In genomic region chr4:185811509-185812364, GRCh38 we compare ENCODE assay signal across 8 cellular contexts. TPM values are rescaled to one million over a fixed set of nuclear protein-coding genes. Genes with fewer than 3 reads are reported as not detected.
DNase-seq lines count a peak whose midpoint lies in the region; ATAC-seq and TF ChIP-seq lines count a peak whose summit lies in the region.

SORBS2 (minus strand) TSS chr4:185812194; CDS start chr4:185690571, 121,623 bp downstream.

- no peak within 1 kb of the TSS for H4K91ac ChIP-seq in H9 (ENCODE audit: insufficient read length, low read depth, low read length)

- no CpG with 5 or more reads among the region's 20 CpGs for WGBS in H9 (ENCODE audit: extremely low coverage, insufficient read length, low lambda C conversion rate)
- 9 to 45% (median 42%) methylated on average over 20 of the region's 20 CpGs for WGBS in adipose tissue, 3 donors

- CTCF ChIA-PET in activated naive CD4-positive, alpha-beta T cell treated with anti-CD3 and anti-CD28 coated beads, Interleukin-2, amount 10 ng/mL, durations not matched to agents 7 days and 5 days (lab: Charles Lee): no interaction called here

- H3K18ac ChIP-seq in H9 (ENCODE audit: insufficient read length, low read depth, low read length): peak within 1 kb of the TSS; percentile 18

- no peaks in the 10 kb centered on the region for H3K23me2 ChIP-seq in H9 (ENCODE audit: insufficient read length, low read depth, low read length, poor library complexity, severe bottlenecking)

- H3K9me3 ChIP-seq in H9 (ENCODE audit: control insufficient read depth, low read depth, low read length) (no peaks in the 10 kb centered on the region), MM.1S (replicated peaks; ENCODE audit: insufficient read depth, low read length) (no peaks in the 10 kb centered on the region)

- H2BK5ac ChIP-seq in H9 (ENCODE audit: insufficient read length, low read length): no peak within 1 kb of the TSS

- no peak within 1 kb of the TSS for H3T11ph ChIP-seq in H9 (ENCODE audit: low read length)

- no peaks in the 10 kb centered on the region for H3K36me3 Mint-ChIP-seq in H9 (ENCODE audit: insufficient read depth in 1 of 3, low read depth in 3 of 3)
- no peaks in the 10 kb centered on the region for H3K36me3 Mint-ChIP-seq in activated naive CD4-positive, alpha-beta T cell treated with anti-CD3 and anti-CD28 coated beads, Interleukin-2, amount 10 ng/mL, durations not matched to agents 7 days and 5 days

- H4K20me1 ChIP-seq in H9 (ENCODE audit: control insufficient read depth, insufficient read depth, insufficient read length): no peaks in the 10 kb centered on the region
- H4K20me1 ChIP-seq in MM.1S (ENCODE audit: insufficient read depth, low read length): no peaks in the 10 kb centered on the region

- H3K14ac ChIP-seq in H9 (ENCODE audit: insufficient read depth, low read length): peak within 1 kb of the TSS; percentile 52

- no peak within 1 kb of the TSS for H4K5ac ChIP-seq in H9 (ENCODE audit: insufficient read length, low read depth, low read length)

- no peaks in the 10 kb centered on the region for H3K79me2 ChIP-seq in H9 (ENCODE audit: insufficient read depth, low read length)
- no peaks in the 10 kb centered on the region for H3K79me2 ChIP-seq in MM.1S (ENCODE audit: low read length)

- DNase-seq in GM10266 (ENCODE audit: extremely low spot score) (peak; percentile 38), H9 (no peak), MM.1S (peak; percentile 50), left cardiac atrium (no peak), putamen (ENCODE audit: low spot score) (peak; percentile 76)
- DNase-seq in activated naive CD4-positive, alpha-beta T cell treated with anti-CD3 and anti-CD28 coated beads, Interleukin-2, amount 10 ng/mL, durations not matched to agents 7 days and 5 days: no peak
- DNase-seq in activated effector memory CD4-positive, alpha-beta T cell treated with Interleukin-2 at 50 U/mL for 16 hours: no peak

- H4K8ac ChIP-seq in H9 (replicated peaks; ENCODE audit: insufficient read length, low read depth, low read length): no peak within 1 kb of the TSS

- H3K27ac Mint-ChIP-seq in H9: peak within 1 kb of the TSS; percentile 78 to 88 (median 84)
- no peak within 1 kb of the TSS for H3K27ac Mint-ChIP-seq in activated naive CD4-positive, alpha-beta T cell treated with anti-CD3 and anti-CD28 coated beads, Interleukin-2, amount 10 ng/mL, durations not matched to agents 7 days and 5 days

- H2AK5ac ChIP-seq in H9 (ENCODE audit: insufficient read length, low read length): no peak within 1 kb of the TSS

- H3K27ac ChIP-seq in H9 (ENCODE audit: insufficient read length, low read depth, low read length) (no peak within 1 kb of the TSS), MM.1S (ENCODE audit: low read length) (no peak within 1 kb of the TSS), adipose tissue (ENCODE audit: low read depth, low read length) (no peak within 1 kb of the TSS)

- H3F3A ChIP-seq in MM.1S (ENCODE audit: insufficient read depth, low read length): peaks cover under 1% of the 10 kb centered on the region; the same call in 1 of the 2 replicates

- ATAC-seq in left cardiac atrium: peak; percentile 87 to 89

- H3K4me3 Mint-ChIP-seq in H9: peak within 1 kb of the TSS in 1 of 2 experiments; percentile 73; a peak in 3 of 5 replicates
- H3K4me3 Mint-ChIP-seq in activated naive CD4-positive, alpha-beta T cell treated with anti-CD3 and anti-CD28 coated beads, Interleukin-2, amount 10 ng/mL, durations not matched to agents 7 days and 5 days: no peak within 1 kb of the TSS

- H3K4me1 ChIP-seq in H9 (ENCODE audit: insufficient read depth, low read length) (peaks cover 6% of the 10 kb centered on the region; the same call in 1 of the 2 replicates), MM.1S (ENCODE audit: low read length) (0 out of 2 replicates have a peak, but pooled peaks cover 4% of the 10 kb centered on the region)

- no peak within 1 kb of the TSS for H3K23ac ChIP-seq in H9 (ENCODE audit: insufficient read length, low read depth, low read length)

- H2AFZ ChIP-seq in H9 (ENCODE audit: low read length): peak within 1 kb of the TSS; percentile 50
- 0 out of 2 replicates have a peak within 1 kb of the TSS, but pooled peaks have one; percentile 4 for H2AFZ ChIP-seq in MM.1S (ENCODE audit: low read length)

- no peak within 1 kb of the TSS for H2BK15ac ChIP-seq in H9 (ENCODE audit: low read depth, low read length)

- H3K9ac ChIP-seq in H9 (ENCODE audit: extremely low read depth, insufficient read length, low read length) (no peak within 1 kb of the TSS), MM.1S (ENCODE audit: low read length) (no peak within 1 kb of the TSS)

- H3K79me1 ChIP-seq in H9 (ENCODE audit: insufficient read depth, low read depth, low read length, poor library complexity, severe bottlenecking): no peaks in the 10 kb centered on the region

- H3K36me3 ChIP-seq in MM.1S (replicated peaks; ENCODE audit: insufficient read depth, low read length): no peaks in the 10 kb centered on the region

- peaks cover 2% of the 10 kb centered on the region; the same call in 1 of the 2 replicates for H3K27me3 Mint-ChIP-seq in H9 (ENCODE audit: low read depth)
- H3K27me3 Mint-ChIP-seq in activated naive CD4-positive, alpha-beta T cell treated with anti-CD3 and anti-CD28 coated beads, Interleukin-2, amount 10 ng/mL, durations not matched to agents 7 days and 5 days: peaks cover 4% of the 10 kb centered on the region

- no peak within 1 kb of the TSS for H2BK12ac ChIP-seq in H9 (ENCODE audit: insufficient read length, low read depth, low read length)

- H3K4me2 ChIP-seq in H9 (ENCODE audit: insufficient read depth, insufficient read length, low read length) (peak within 1 kb of the TSS; percentile 23), MM.1S (ENCODE audit: low read depth, low read length) (peak within 1 kb of the TSS; percentile 17; the same call in 1 of the 2 replicates)

- H2BK20ac ChIP-seq in H9 (ENCODE audit: low read depth, low read length, poor library complexity, severe bottlenecking): no peak within 1 kb of the TSS

- TF ChIP-seq CTCF in GM10266 (IDR thresholded peaks at IDR 0.05; ENCODE audit: control insufficient read depth, insufficient read depth, low read depth, missing control alignments) (no peak), H9 (conservative IDR thresholded peaks at IDR 0.05) (no peak), MM.1S (IDR thresholded peaks at IDR 0.05; ENCODE audit: low read length) (no peak)

- H2BK120ac ChIP-seq in H9 (ENCODE audit: low read depth, low read length, poor library complexity, severe bottlenecking): no peak within 1 kb of the TSS

- no peaks in the 10 kb centered on the region for H3K27me3 ChIP-seq in H9 (ENCODE audit: insufficient read depth, low read length)
- H3K27me3 ChIP-seq in MM.1S (replicated peaks; ENCODE audit: insufficient read depth, low read length): 0 out of 2 replicates have a peak, but pooled peaks cover 5% of the 10 kb centered on the region

- H3K4me3 ChIP-seq in MM.1S (ENCODE audit: low read length): no peak within 1 kb of the TSS

- H3K56ac ChIP-seq in H9 (ENCODE audit: insufficient read length, low read depth, low read length): no peak within 1 kb of the TSS

- H3K9me2 ChIP-seq in MM.1S (replicated peaks; ENCODE audit: insufficient read depth, low read length): no peaks in the 10 kb centered on the region

- intact Hi-C loops in left cardiac atrium (cut with DNase I): loop anchor here in 1 of 2 donors (5.0 kb wide), 1 partner anchor 36 kb away; no protein-coding TSS in a partner anchor

- H3K4me1 Mint-ChIP-seq in H9: peaks cover 39 to 43% of the 10 kb centered on the region in 2 experiments
- H3K4me1 Mint-ChIP-seq in activated naive CD4-positive, alpha-beta T cell treated with anti-CD3 and anti-CD28 coated beads, Interleukin-2, amount 10 ng/mL, durations not matched to agents 7 days and 5 days: no peaks in the 10 kb centered on the region

- no peaks in the 10 kb centered on the region for H3K9me3 Mint-ChIP-seq in H9
- no peaks in the 10 kb centered on the region for H3K9me3 Mint-ChIP-seq in activated naive CD4-positive, alpha-beta T cell treated with anti-CD3 and anti-CD28 coated beads, Interleukin-2, amount 10 ng/mL, durations not matched to agents 7 days and 5 days

- H3K4ac ChIP-seq in H9 (ENCODE audit: low read depth, low read length): no peak within 1 kb of the TSS

RNA-seq across cellular contexts. Expression of gene SORBS2, which starts in this region (rescaled TPM):
- 8.8 and 9.7 TPM in 2 replicates for total RNA-seq in H9 (2021)
- 10 to 100 TPM; 15.0 to 78.5 (median 18.7) TPM for polyA plus RNA-seq in adipose tissue
- total RNA-seq in left cardiac atrium: 100 to 1,000 TPM; 439 to 535 TPM

Comparison
In these comparisons a context has a peak if more than half of its experiments do, and no peak if none do; other contexts are left out.
1. RNA of gene SORBS2 (total RNA-seq): 439 to 535 TPM in left cardiac atrium; 8.8 to 9.7 TPM in H9; every median in the first group is over 10 times any median in the second.
2. DNase-seq: peak in GM10266 (single experiment), MM.1S (single experiment) and putamen (single experiment); none in H9 (single experiment), left cardiac atrium (single experiment), activated naive CD4-positive, alpha-beta T cell treated with anti-CD3 and anti-CD28 coated beads, Interleukin-2, amount 10 ng/mL, durations not matched to agents 7 days and 5 days (single experiment) and activated effector memory CD4-positive, alpha-beta T cell treated with Interleukin-2 at 50 U/mL for 16 hours (single experiment).